ENCODE assay signal across 1 cellular context in genomic region chr7:2232766-2233520, GRCh38.
TF ChIP-seq lines count a peak whose summit lies in the region.

TSS of gene MAD1L1 (minus strand) at chr7:2232945. CDS start at chr7:2230133, 2,812 bp downstream.

TF ChIP-seq in GM23338, 12 proteins besides CTCF, POLR2A, EP300 and RAD21:
- TF ChIP-seq ZNF462 (CRISPR knock-in tag; IDR thresholded peaks at IDR 0.05) (no peak), CREB1 (CRISPR knock-in tag; IDR thresholded peaks at IDR 0.05; ENCODE audit: low read depth) (peak; percentile 56; the same call in 1 of the 2 replicates), POLR2AphosphoS5 (IDR thresholded peaks at IDR 0.05; ENCODE audit: low read depth) (peak; percentile 69; the same call in 1 of the 2 replicates)
TF ChIP-seq in GM23338: peak in this region for 2.
